ENCODE assay signal across 1 cellular context in genomic region chr13:95604534-95604915, GRCh38.
TF ChIP-seq lines count a peak whose summit lies in the region.

No MANE protein-coding gene starts in this region.

TF ChIP-seq in GM23338, 12 proteins besides CTCF, POLR2A, EP300 and RAD21 (continued from another document):
- TF ChIP-seq ZNF462 (CRISPR knock-in tag; IDR thresholded peaks at IDR 0.05) (no peak), POLR2AphosphoS5 (IDR thresholded peaks at IDR 0.05; ENCODE audit: low read depth) (no peak), EZH2 (IDR thresholded peaks at IDR 0.05; ENCODE audit: low read depth, unreplicated experiment) (no peak), ZNF331 (CRISPR knock-in tag; IDR thresholded peaks at IDR 0.05; ENCODE audit: low read depth) (no peak), CREB1 (CRISPR knock-in tag; IDR thresholded peaks at IDR 0.05; ENCODE audit: low read depth) (no peak), STAT1 (IDR thresholded peaks at IDR 0.05; ENCODE audit: unreplicated experiment) (no peak), EZH2phosphoT487 (IDR thresholded peaks at IDR 0.05; ENCODE audit: unreplicated experiment) (no peak), ZNF114 (CRISPR knock-in tag; IDR thresholded peaks at IDR 0.05) (no peak), JUNB (IDR thresholded peaks at IDR 0.05; ENCODE audit: unreplicated experiment) (no peak)
- TF ChIP-seq, protein P1, sequence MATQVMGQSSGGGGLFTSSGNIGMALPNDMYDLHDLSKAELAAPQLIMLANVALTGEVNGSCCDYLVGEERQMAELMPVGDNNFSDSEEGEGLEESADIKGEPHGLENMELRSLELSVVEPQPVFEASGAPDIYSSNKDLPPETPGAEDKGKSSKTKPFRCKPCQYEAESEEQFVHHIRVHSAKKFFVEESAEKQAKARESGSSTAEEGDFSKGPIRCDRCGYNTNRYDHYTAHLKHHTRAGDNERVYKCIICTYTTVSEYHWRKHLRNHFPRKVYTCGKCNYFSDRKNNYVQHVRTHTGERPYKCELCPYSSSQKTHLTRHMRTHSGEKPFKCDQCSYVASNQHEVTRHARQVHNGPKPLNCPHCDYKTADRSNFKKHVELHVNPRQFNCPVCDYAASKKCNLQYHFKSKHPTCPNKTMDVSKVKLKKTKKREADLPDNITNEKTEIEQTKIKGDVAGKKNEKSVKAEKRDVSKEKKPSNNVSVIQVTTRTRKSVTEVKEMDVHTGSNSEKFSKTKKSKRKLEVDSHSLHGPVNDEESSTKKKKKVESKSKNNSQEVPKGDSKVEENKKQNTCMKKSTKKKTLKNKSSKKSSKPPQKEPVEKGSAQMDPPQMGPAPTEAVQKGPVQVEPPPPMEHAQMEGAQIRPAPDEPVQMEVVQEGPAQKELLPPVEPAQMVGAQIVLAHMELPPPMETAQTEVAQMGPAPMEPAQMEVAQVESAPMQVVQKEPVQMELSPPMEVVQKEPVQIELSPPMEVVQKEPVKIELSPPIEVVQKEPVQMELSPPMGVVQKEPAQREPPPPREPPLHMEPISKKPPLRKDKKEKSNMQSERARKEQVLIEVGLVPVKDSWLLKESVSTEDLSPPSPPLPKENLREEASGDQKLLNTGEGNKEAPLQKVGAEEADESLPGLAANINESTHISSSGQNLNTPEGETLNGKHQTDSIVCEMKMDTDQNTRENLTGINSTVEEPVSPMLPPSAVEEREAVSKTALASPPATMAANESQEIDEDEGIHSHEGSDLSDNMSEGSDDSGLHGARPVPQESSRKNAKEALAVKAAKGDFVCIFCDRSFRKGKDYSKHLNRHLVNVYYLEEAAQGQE (IDR thresholded peaks at IDR 0.05; ENCODE audit: unreplicated experiment): no peak
- TF ChIP-seq, protein P2, sequence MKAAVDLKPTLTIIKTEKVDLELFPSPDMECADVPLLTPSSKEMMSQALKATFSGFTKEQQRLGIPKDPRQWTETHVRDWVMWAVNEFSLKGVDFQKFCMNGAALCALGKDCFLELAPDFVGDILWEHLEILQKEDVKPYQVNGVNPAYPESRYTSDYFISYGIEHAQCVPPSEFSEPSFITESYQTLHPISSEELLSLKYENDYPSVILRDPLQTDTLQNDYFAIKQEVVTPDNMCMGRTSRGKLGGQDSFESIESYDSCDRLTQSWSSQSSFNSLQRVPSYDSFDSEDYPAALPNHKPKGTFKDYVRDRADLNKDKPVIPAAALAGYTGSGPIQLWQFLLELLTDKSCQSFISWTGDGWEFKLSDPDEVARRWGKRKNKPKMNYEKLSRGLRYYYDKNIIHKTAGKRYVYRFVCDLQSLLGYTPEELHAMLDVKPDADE (IDR thresholded peaks at IDR 0.05): no peak
